8 cellular contexts compared by ENCODE assay signal in the genomic region with DNA sequence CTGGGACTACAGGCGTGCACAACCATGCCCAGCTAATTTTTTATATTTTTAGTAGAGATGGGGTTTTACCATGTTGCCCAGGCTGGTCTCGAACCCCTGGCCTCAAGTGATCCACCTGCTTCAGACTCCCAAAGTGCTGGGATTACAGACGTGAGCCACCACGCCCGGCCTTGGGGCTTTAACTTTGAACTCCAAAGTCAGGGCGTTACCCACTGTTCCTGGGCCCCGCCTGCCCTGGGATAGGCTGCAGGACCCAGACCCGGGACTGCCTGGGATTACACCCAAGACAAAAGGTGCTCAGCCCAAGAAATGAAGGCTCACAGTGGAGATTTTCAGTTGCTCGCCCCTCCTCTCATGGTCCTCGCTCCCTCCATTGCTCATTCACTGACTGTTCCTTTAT.
DNase-seq lines count a peak whose midpoint lies in the region; ATAC-seq, FAIRE-seq and TF ChIP-seq lines count a peak whose summit lies in the region.
"Not testable (repeated sequence)": the region's sequence is repeated elsewhere in the genome, so short reads cannot be mapped to it uniquely, and the experiment has no call there.

No MANE protein-coding gene starts in this region.

- not testable (repeated sequence) for H3K4me3 Mint-ChIP-seq in activated CD4-positive, alpha-beta T cell treated with anti-CD3 and anti-CD28 coated beads, Interleukin-2, amount 10 ng/mL, durations not matched to agents 7 days and 5 days; osteocyte (ENCODE audit: unreplicated experiment)

- DNase-seq in activated CD4-positive, alpha-beta T cell treated with anti-CD3 and anti-CD28 coated beads, Interleukin-2, amount 10 ng/mL, durations not matched to agents 7 days and 5 days; coronary artery (ENCODE audit: low spot score); heart right ventricle; mesendoderm; osteocyte (ENCODE audit: extremely low spot score, unreplicated experiment); vagina (ENCODE audit: extremely low spot score in 2 of 2): not testable (repeated sequence)
- peak; percentile 83 for DNase-seq in small intestine

- CTCF ChIA-PET in activated CD4-positive, alpha-beta T cell treated with anti-CD3 and anti-CD28 coated beads, Interleukin-2, amount 10 ng/mL, durations not matched to agents 7 days and 5 days (lab: Charles Lee) = interaction anchor here (0.8 to 2.9 kb wide), 7 partner anchors 9 to 56 kb away, joined by 3 to 8 read pairs (median 3); no protein-coding TSS in a partner anchor

- not testable (repeated sequence) for H2BK5ac ChIP-seq in mesendoderm (ENCODE audit: low read length)

- not testable (repeated sequence) for FAIRE-seq in small intestine (lab: Jason Lieb, UNC)

- H3K23ac ChIP-seq in mesendoderm (ENCODE audit: low read length) = not testable (repeated sequence)

- not testable (repeated sequence) for H3K9me3 ChIP-seq in heart right ventricle; small intestine (ENCODE audit: control insufficient read depth, low read depth); vagina

- not testable (repeated sequence) for H3K79me1 ChIP-seq in mesendoderm (ENCODE audit: low read length)

- not testable (repeated sequence) for H3K9ac ChIP-seq in mesendoderm (ENCODE audit: low read length)

- peak overlapping the region; percentile 15 for H3K56ac ChIP-seq in mesendoderm (ENCODE audit: low read length)

- H3K4me2 ChIP-seq in mesendoderm (ENCODE audit: low read length) = not testable (repeated sequence)

- not testable (repeated sequence) for H2BK15ac ChIP-seq in mesendoderm (replicated peaks; ENCODE audit: low read depth)

- H2BK120ac ChIP-seq in mesendoderm (ENCODE audit: low read depth, low read length) = not testable (repeated sequence)

- not testable (repeated sequence) for H3K27me3 Mint-ChIP-seq in activated CD4-positive, alpha-beta T cell treated with anti-CD3 and anti-CD28 coated beads, Interleukin-2, amount 10 ng/mL, durations not matched to agents 7 days and 5 days; osteocyte (ENCODE audit: unreplicated experiment)

- peak overlapping the region; percentile 19 for H3K27ac Mint-ChIP-seq in activated CD4-positive, alpha-beta T cell treated with anti-CD3 and anti-CD28 coated beads, Interleukin-2, amount 10 ng/mL, durations not matched to agents 7 days and 5 days
- peak overlapping the region; percentile 57 for H3K27ac Mint-ChIP-seq in osteocyte (ENCODE audit: unreplicated experiment)

- not testable (repeated sequence) for H3K9me3 Mint-ChIP-seq in activated CD4-positive, alpha-beta T cell treated with anti-CD3 and anti-CD28 coated beads, Interleukin-2, amount 10 ng/mL, durations not matched to agents 7 days and 5 days; osteocyte (ENCODE audit: unreplicated experiment)

- H3K79me2 ChIP-seq in mesendoderm (ENCODE audit: control insufficient read depth, insufficient read depth, low read length) = not testable (repeated sequence)

- H3K36me3 Mint-ChIP-seq in activated CD4-positive, alpha-beta T cell treated with anti-CD3 and anti-CD28 coated beads, Interleukin-2, amount 10 ng/mL, durations not matched to agents 7 days and 5 days (ENCODE audit: low read depth); osteocyte (ENCODE audit: unreplicated experiment): not testable (repeated sequence)

- 91 to 93% methylated on average over 10 of the region's 10 CpGs for WGBS in heart right ventricle, 2 donors
- no CpG with 5 or more reads among the region's 10 CpGs for WGBS in mesendoderm (ENCODE audit: extremely low coverage, insufficient coverage, low lambda C conversion rate)
- WGBS in small intestine, 3 donors = 35 to 75% (median 51%) methylated on average over 10 of the region's 10 CpGs

- H3K27me3 ChIP-seq in heart right ventricle; mesendoderm (ENCODE audit: insufficient read depth, low read length, poor library complexity); small intestine (ENCODE audit: control insufficient read depth in 2 of 2, insufficient read depth in 2 of 2, low read length in 2 of 2); vagina: not testable (repeated sequence)

- intact Hi-C loops in heart right ventricle (cut with DNase I) = loop anchor here in 3 of 10 donors (5.0 to 10.0 kb wide), 2 partner anchors 57 to 59 kb away; no protein-coding TSS in a partner anchor
- intact Hi-C loops in vagina (cut with DNase I) = not testable (repeated sequence)

- H3K4ac ChIP-seq in mesendoderm (ENCODE audit: low read depth, low read length) = not testable (repeated sequence)

- not testable (repeated sequence) for H3K36me3 ChIP-seq in heart right ventricle; mesendoderm (ENCODE audit: control insufficient read depth, insufficient read depth, low read length); small intestine (ENCODE audit: control insufficient read depth in 2 of 2, insufficient read depth in 2 of 2, low read length in 2 of 2); vagina

- not testable (repeated sequence) for ATAC-seq in heart right ventricle

- not testable (repeated sequence) for H4K8ac ChIP-seq in mesendoderm (ENCODE audit: low read depth, low read length)

- not testable (repeated sequence) for H3K4me3 ChIP-seq in coronary artery; heart right ventricle; mesendoderm (ENCODE audit: low read length); small intestine (ENCODE audit: low read depth in 1 of 2, low read length in 2 of 2); vagina

- H3K18ac ChIP-seq in mesendoderm (ENCODE audit: low read length) = not testable (repeated sequence)

- POLR2A ChIA-PET in activated CD4-positive, alpha-beta T cell treated with anti-CD3 and anti-CD28 coated beads, Interleukin-2, amount 10 ng/mL, durations not matched to agents 7 days and 5 days (lab: Charles Lee) = not testable (repeated sequence)

- TF ChIP-seq POLR2A in vagina (IDR thresholded peaks at IDR 0.05) = not testable (repeated sequence)

- peaks cover 11% of the 10 kb centered on the region for H3K4me1 Mint-ChIP-seq in activated CD4-positive, alpha-beta T cell treated with anti-CD3 and anti-CD28 coated beads, Interleukin-2, amount 10 ng/mL, durations not matched to agents 7 days and 5 days
- H3K4me1 Mint-ChIP-seq in osteocyte (ENCODE audit: unreplicated experiment) = peaks cover 61% of the 10 kb centered on the region

- TF ChIP-seq CTCF in C4-2B (conservative IDR thresholded peaks at IDR 0.05); coronary artery (IDR thresholded peaks at IDR 0.05); heart right ventricle (IDR thresholded peaks at IDR 0.05); osteocyte (IDR thresholded peaks at IDR 0.05); vagina (IDR thresholded peaks at IDR 0.05): not testable (repeated sequence)

- H2AK5ac ChIP-seq in mesendoderm (ENCODE audit: low read length) = not testable (repeated sequence)

- H3K4me1 ChIP-seq in heart right ventricle = peaks cover 7 to 41% (median 22%) of the 10 kb centered on the region in 9 donors
- H3K4me1 ChIP-seq in mesendoderm (ENCODE audit: control insufficient read depth, low read depth, low read length); small intestine (ENCODE audit: control insufficient read depth in 2 of 2, insufficient read depth in 1 of 2, low read depth in 1 of 2, low read length in 1 of 2): not testable (repeated sequence)
- peaks cover 30% of the 10 kb centered on the region for H3K4me1 ChIP-seq in vagina

- not testable (repeated sequence) for H4K5ac ChIP-seq in mesendoderm (ENCODE audit: low read length)

- peak overlapping the region; percentile 64 for H3K27ac ChIP-seq in C4-2B
- H3K27ac ChIP-seq in coronary artery = peak overlapping the region; percentile 67 to 87
- peak overlapping the region in 7 of 10 donors; percentile 11 to 83 (median 72) for H3K27ac ChIP-seq in heart right ventricle
- not testable (repeated sequence) for H3K27ac ChIP-seq in mesendoderm (ENCODE audit: low read depth, low read length)
- peak overlapping the region in 1 of 2 donors; percentile 24 for H3K27ac ChIP-seq in small intestine (ENCODE audit: low read depth in 1 of 2, low read length in 1 of 2)
- H3K27ac ChIP-seq in vagina = peak overlapping the region; percentile 23
